ENCODE assay signal across 13 cellular contexts in the genomic region with DNA sequence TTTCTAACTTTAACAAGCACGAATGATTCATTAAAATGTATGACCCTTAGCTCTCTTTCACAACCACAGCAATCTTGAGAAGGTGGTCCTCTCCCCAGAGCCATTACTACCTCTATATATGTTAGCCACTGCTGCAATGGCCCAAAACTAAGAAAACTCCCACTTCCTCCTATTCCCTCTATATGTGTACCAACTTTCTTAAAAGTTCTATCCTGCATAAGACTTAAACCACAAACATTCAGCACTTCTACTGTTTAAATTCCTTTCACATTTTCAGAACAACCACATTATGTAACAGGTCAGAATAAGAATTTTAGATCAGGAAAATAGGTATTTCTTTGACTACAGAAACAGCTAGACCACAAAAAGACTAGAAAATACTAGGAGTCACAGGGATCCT. TPM values are rescaled to one million over a fixed set of nuclear protein-coding genes. Genes with fewer than 3 reads are reported as not detected.
DNase-seq lines count a peak whose midpoint lies in the region; ATAC-seq and TF ChIP-seq lines count a peak whose summit lies in the region.
"Had no signal": no experiment of that assay in that cellular context is flagged by ENCODE, and none has a peak within 500 bp of the region (broad histone marks: within the 10 kb centered on the region; RNA-seq: fewer than 3 reads in every experiment).

No MANE protein-coding gene starts in this region.

- H3K27me3 ChIP-seq in right lobe of liver = no peaks in the 10 kb centered on the region
- H3K27me3 ChIP-seq in left ventricle myocardium inferior (ENCODE audit: low read depth) = no peaks in the 10 kb centered on the region
- H3K27me3 ChIP-seq: BLaER1 treated with 17β-estradiol and CSF1 and Interleukin-3, amounts not matched to agents 10 nM and 100 nM had no signal

- H3K4me1 Mint-ChIP-seq in activated naive CD4-positive, alpha-beta T cell treated with anti-CD3 and anti-CD28 coated beads for 36 hours (ENCODE audit: low read depth) = peaks cover 52% of the 10 kb centered on the region
- H3K4me1 Mint-ChIP-seq in stimulated activated effector memory CD8-positive, alpha-beta T cell treated with anti-CD3 and anti-CD28 coated beads, Interleukin-12 subunit alpha, Interleukin-12 subunit beta, amount 100 ng/mL, for 72 hours = peaks cover 52% of the 10 kb centered on the region

- H3K4me3 Mint-ChIP-seq in activated naive CD4-positive, alpha-beta T cell treated with anti-CD3 and anti-CD28 coated beads for 36 hours = no peak overlapping the region
- peak overlapping the region; percentile 55 for H3K4me3 Mint-ChIP-seq in stimulated activated effector memory CD8-positive, alpha-beta T cell treated with anti-CD3 and anti-CD28 coated beads, Interleukin-12 subunit alpha, Interleukin-12 subunit beta, amount 100 ng/mL, for 72 hours

- peaks cover 12% of the 10 kb centered on the region for H3K36me3 Mint-ChIP-seq in activated naive CD4-positive, alpha-beta T cell treated with anti-CD3 and anti-CD28 coated beads for 36 hours (ENCODE audit: low read depth)
- H3K36me3 Mint-ChIP-seq in activated naive CD4-positive, alpha-beta T cell treated with anti-CD3 and anti-CD28 coated beads, Interleukin-2, amount 50 U/mL, for 72 hours = no peaks in the 10 kb centered on the region
- H3K36me3 Mint-ChIP-seq in stimulated activated effector memory CD8-positive, alpha-beta T cell treated with anti-CD3 and anti-CD28 coated beads, Interleukin-12 subunit alpha, Interleukin-12 subunit beta, amount 100 ng/mL, for 72 hours = peaks cover 24% of the 10 kb centered on the region

- no peak for TF ChIP-seq CTCF in astrocyte of the cerebellum (IDR thresholded peaks at IDR 0.05; ENCODE audit: low read depth, low read length, missing control alignments)
- TF ChIP-seq CTCF in right lobe of liver (IDR thresholded peaks at IDR 0.05) = no peak
- no peak for TF ChIP-seq CTCF in left ventricle myocardium inferior (IDR thresholded peaks at IDR 0.05; ENCODE audit: borderline replicate concordance)

- peak overlapping the region; percentile 14 for H3K27ac Mint-ChIP-seq in activated naive CD4-positive, alpha-beta T cell treated with anti-CD3 and anti-CD28 coated beads for 36 hours
- no peak overlapping the region for H3K27ac Mint-ChIP-seq in activated naive CD4-positive, alpha-beta T cell treated with anti-CD3 and anti-CD28 coated beads, Interleukin-2, amount 50 U/mL, for 72 hours
- H3K27ac Mint-ChIP-seq in stimulated activated effector memory CD8-positive, alpha-beta T cell treated with anti-CD3 and anti-CD28 coated beads, Interleukin-12 subunit alpha, Interleukin-12 subunit beta, amount 100 ng/mL, for 72 hours = peak overlapping the region; percentile 88

- H3K4me1 ChIP-seq in right lobe of liver (peaks cover 0 to 10% (median 5%) of the 10 kb centered on the region in 4 donors), left ventricle myocardium inferior (peaks cover 77% of the 10 kb centered on the region)

- no peak for DNase-seq in activated naive CD4-positive, alpha-beta T cell treated with anti-CD3 and anti-CD28 coated beads for 36 hours
- DNase-seq in activated naive CD4-positive, alpha-beta T cell treated with anti-CD3 and anti-CD28 coated beads, Interleukin-2, amount 50 U/mL, for 72 hours (ENCODE audit: low spot score in 2 of 2) = no peak
- peak; percentile 65 for DNase-seq in LHCN-M2 (ENCODE audit: low read depth)
- peak; percentile 66 for DNase-seq in astrocyte of the cerebellum (ENCODE audit: low read depth)
- DNase-seq in stimulated activated effector memory CD8-positive, alpha-beta T cell treated with anti-CD3 and anti-CD28 coated beads, Interleukin-12 subunit alpha, Interleukin-12 subunit beta, amount 100 ng/mL, for 72 hours (ENCODE audit: low spot score in 2 of 2) = no peak
- no peak for DNase-seq in right lobe of liver
- DNase-seq in left ventricle myocardium inferior = no peak
- no peak for DNase-seq in COLO829 (ENCODE audit: low spot score)
- DNase-seq: head of caudate nucleus, NCI-H1436 had no signal

- CTCF ChIA-PET in activated naive CD4-positive, alpha-beta T cell treated with anti-CD3 and anti-CD28 coated beads for 36 hours (lab: Charles Lee) = interaction anchor here (0.7 to 0.9 kb wide), 2 partner anchors 25 to 78 kb away, joined by 3 read pairs; no protein-coding TSS in a partner anchor

- H3K9me3 ChIP-seq in right lobe of liver (no peaks in the 10 kb centered on the region), left ventricle myocardium inferior (replicated peaks) (no peaks in the 10 kb centered on the region)
- H3K9me3 ChIP-seq: BLaER1 treated with 17β-estradiol and CSF1 and Interleukin-3, amounts not matched to agents 10 nM and 100 nM had no signal

- H3K4me3 ChIP-seq in astrocyte of the cerebellum (ENCODE audit: low read depth, low read length) = no peak overlapping the region
- H3K4me3 ChIP-seq in right lobe of liver = no peak overlapping the region
- H3K4me3 ChIP-seq in left ventricle myocardium inferior = no peak overlapping the region
- H3K4me3 ChIP-seq: BLaER1 treated with 17β-estradiol and CSF1 and Interleukin-3, amounts not matched to agents 10 nM and 100 nM had no signal

- WGBS in right lobe of liver (ENCODE audit: insufficient coverage, low coverage, low lambda C conversion rate, missing lambda C conversion rate) = 43% methylated on average over 1 of the region's 1 CpG

- TF ChIP-seq POLR2A in right lobe of liver (IDR thresholded peaks at IDR 0.05) = no peak

- H3K27ac ChIP-seq in right lobe of liver = no peak overlapping the region
- H3K27ac ChIP-seq in left ventricle myocardium inferior (replicated peaks) = no peak overlapping the region
- H3K27ac ChIP-seq: BLaER1 treated with 17β-estradiol and CSF1 and Interleukin-3, amounts not matched to agents 10 nM and 100 nM; RWPE1 had no signal

- ATAC-seq in activated naive CD4-positive, alpha-beta T cell treated with anti-CD3 and anti-CD28 coated beads, Interleukin-2, amount 50 U/mL, for 72 hours = no peak
- ATAC-seq in stimulated activated effector memory CD8-positive, alpha-beta T cell treated with anti-CD3 and anti-CD28 coated beads, Interleukin-12 subunit alpha, Interleukin-12 subunit beta, amount 100 ng/mL, for 72 hours = no peak
- ATAC-seq in right lobe of liver = no peak

- H3K27me3 Mint-ChIP-seq in activated naive CD4-positive, alpha-beta T cell treated with anti-CD3 and anti-CD28 coated beads for 36 hours (ENCODE audit: low read depth) = no peaks in the 10 kb centered on the region

- intact Hi-C loops in activated naive CD4-positive, alpha-beta T cell treated with anti-CD3 and anti-CD28 coated beads for 36 hours (cut with micrococcal nuclease) = loop anchor here (5.0 kb wide), 1 partner anchor 155 kb away; the partner anchor contains the start of gene NDUFA5
- intact Hi-C loops in right lobe of liver (cut with DNase I) = no loop called here
- intact Hi-C loops in left ventricle myocardium inferior (cut with micrococcal nuclease) = no loop called here

- H3K9me3 Mint-ChIP-seq in activated naive CD4-positive, alpha-beta T cell treated with anti-CD3 and anti-CD28 coated beads for 36 hours = no peaks in the 10 kb centered on the region
- H3K9me3 Mint-ChIP-seq in activated naive CD4-positive, alpha-beta T cell treated with anti-CD3 and anti-CD28 coated beads, Interleukin-2, amount 50 U/mL, for 72 hours = no peaks in the 10 kb centered on the region
- H3K9me3 Mint-ChIP-seq in stimulated activated effector memory CD8-positive, alpha-beta T cell treated with anti-CD3 and anti-CD28 coated beads, Interleukin-12 subunit alpha, Interleukin-12 subunit beta, amount 100 ng/mL, for 72 hours = no peaks in the 10 kb centered on the region

- peaks cover 0 to 14% (median 5%) of the 10 kb centered on the region in 4 donors for H3K36me3 ChIP-seq in right lobe of liver
- H3K36me3 ChIP-seq in left ventricle myocardium inferior = peaks cover 14% of the 10 kb centered on the region

- in situ Hi-C loops in astrocyte of the cerebellum (cut with HindIII; ENCODE audit: low sequenced_read_pairs) = no loop called here

RNA-seq across cellular contexts. Expression of gene WASL, which starts 36.2 kb away (rescaled TPM):
- 1 to 10 TPM; 3.7 to 3.8 TPM for total RNA-seq in activated naive CD4-positive, alpha-beta T cell treated with anti-CD3 and anti-CD28 coated beads for 36 hours
- total RNA-seq in activated naive CD4-positive, alpha-beta T cell treated with anti-CD3 and anti-CD28 coated beads, Interleukin-2, amount 50 U/mL, for 72 hours = 1 to 10 TPM; 5.3 to 7.8 TPM
- total RNA-seq in LHCN-M2 (2014; rRNA removed) (22.5 and 26.9 TPM in 2 replicates), right lobe of liver (10 to 100 TPM; 20.6 to 26.7 (median 24.8) TPM), left ventricle myocardium inferior (27.5 TPM)
- polyA plus RNA-seq in LHCN-M2 (2012) = 13.4 TPM

RNA-seq across cellular contexts. Expression of gene LMOD2, which starts 57.0 kb away (rescaled TPM):
- not detected for total RNA-seq in activated naive CD4-positive, alpha-beta T cell treated with anti-CD3 and anti-CD28 coated beads for 36 hours
- not detected for total RNA-seq in activated naive CD4-positive, alpha-beta T cell treated with anti-CD3 and anti-CD28 coated beads, Interleukin-2, amount 50 U/mL, for 72 hours
- total RNA-seq in LHCN-M2 (2014; rRNA removed) (not detected in 2 replicates), right lobe of liver (under 1 TPM in 1 of 6 experiments, not detected in 5; 0.37 TPM), left ventricle myocardium inferior (888 TPM)
- not detected for polyA plus RNA-seq in LHCN-M2 (2012)
- total RNA-seq: mononuclear cell had no signal

Comparison
In these comparisons a context has a peak if more than half of its experiments do, and no peak if none do; other contexts are left out.
1. H3K27ac Mint-ChIP-seq: peak in activated naive CD4-positive, alpha-beta T cell treated with anti-CD3 and anti-CD28 coated beads for 36 hours (single experiment) and stimulated activated effector memory CD8-positive, alpha-beta T cell treated with anti-CD3 and anti-CD28 coated beads, Interleukin-12 subunit alpha, Interleukin-12 subunit beta, amount 100 ng/mL, for 72 hours (single experiment); none in activated naive CD4-positive, alpha-beta T cell treated with anti-CD3 and anti-CD28 coated beads, Interleukin-2, amount 50 U/mL, for 72 hours (0 of 2).
2. DNase-seq: peak in LHCN-M2 (single experiment) and astrocyte of the cerebellum (single experiment); none in activated naive CD4-positive, alpha-beta T cell treated with anti-CD3 and anti-CD28 coated beads for 36 hours (single experiment), activated naive CD4-positive, alpha-beta T cell treated with anti-CD3 and anti-CD28 coated beads, Interleukin-2, amount 50 U/mL, for 72 hours (0 of 2), stimulated activated effector memory CD8-positive, alpha-beta T cell treated with anti-CD3 and anti-CD28 coated beads, Interleukin-12 subunit alpha, Interleukin-12 subunit beta, amount 100 ng/mL, for 72 hours (0 of 2), right lobe of liver (0 of 3), left ventricle myocardium inferior (single experiment) and COLO829 (single experiment).
3. RNA of gene LMOD2, which starts 57.0 kb away (total RNA-seq): 888 TPM in left ventricle myocardium inferior (single experiment); 0.37 TPM in right lobe of liver, not detected in activated naive CD4-positive, alpha-beta T cell treated with anti-CD3 and anti-CD28 coated beads for 36 hours, not detected in activated naive CD4-positive, alpha-beta T cell treated with anti-CD3 and anti-CD28 coated beads, Interleukin-2, amount 50 U/mL, for 72 hours and not detected in LHCN-M2; every median in the first group is over 100 times any median in the second.